9 cellular contexts compared by ENCODE assay signal in the genomic region with DNA sequence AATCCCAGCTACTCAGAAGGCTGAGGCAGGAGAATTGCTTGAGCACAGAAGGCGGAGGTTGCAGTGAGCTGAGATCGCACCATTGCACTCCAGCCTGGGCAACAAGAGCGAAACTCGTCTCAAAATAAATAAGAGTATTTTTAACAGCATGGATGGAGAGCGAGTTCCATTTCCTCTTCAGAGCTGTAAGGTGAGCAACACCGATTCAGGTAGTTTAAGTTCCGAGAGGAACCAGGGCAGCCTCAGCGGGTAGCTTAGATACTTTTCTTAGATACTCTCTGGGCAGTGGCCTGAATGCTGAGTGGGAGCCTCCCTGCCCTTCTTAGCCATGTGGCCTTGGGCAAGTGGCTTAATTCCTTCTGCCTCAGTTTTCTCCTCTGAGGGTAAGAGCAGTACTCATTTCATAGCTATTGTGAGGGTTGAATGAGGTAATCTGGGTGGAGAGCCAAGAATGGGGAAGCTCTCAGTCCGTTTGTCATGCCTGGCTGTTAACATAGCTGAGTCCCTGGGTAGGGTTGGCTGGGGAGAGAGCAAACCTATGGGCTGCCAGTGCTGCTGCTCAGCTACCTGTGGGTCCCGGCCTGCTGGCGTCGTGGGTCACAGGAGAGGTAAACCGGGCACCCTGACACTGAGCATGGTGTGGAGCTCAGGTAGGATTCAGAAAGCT. TPM values are rescaled to one million over a fixed set of nuclear protein-coding genes. Genes with fewer than 3 reads are reported as not detected.
DNase-seq lines count a peak whose midpoint lies in the region; ATAC-seq and TF ChIP-seq lines count a peak whose summit lies in the region.
"Had no signal": no experiment of that assay in that cellular context is flagged by ENCODE, and none has a peak within 500 bp of the region (broad histone marks: within the 10 kb centered on the region; RNA-seq: fewer than 3 reads in every experiment).

No MANE protein-coding gene starts in this region.

- peak overlapping the region; percentile 16 for H3K27ac Mint-ChIP-seq in activated CD4-positive, alpha-beta T cell treated with anti-CD3 and anti-CD28 coated beads for 36 hours
- H3K27ac Mint-ChIP-seq in type B pancreatic cell = peak overlapping the region; percentile 86

- no peak for ATAC-seq in activated CD4-positive, alpha-beta T cell treated with anti-CD3 and anti-CD28 coated beads for 36 hours
- ATAC-seq in RWPE2 (ENCODE audit: low read depth) = peak; percentile 20; the same call in 2 of the 3 replicates
- ATAC-seq in GM18498 (IDR thresholded peaks at IDR 0.05; ENCODE audit: unreplicated experiment) = no peak

- H3K27me3 Mint-ChIP-seq in activated CD4-positive, alpha-beta T cell treated with anti-CD3 and anti-CD28 coated beads for 36 hours = no peaks in the 10 kb centered on the region
- H3K27me3 Mint-ChIP-seq in type B pancreatic cell = peaks cover 7% of the 10 kb centered on the region

- H3K4me3 Mint-ChIP-seq in activated CD4-positive, alpha-beta T cell treated with anti-CD3 and anti-CD28 coated beads for 36 hours = no peak overlapping the region
- peak overlapping the region; percentile 26 for H3K4me3 Mint-ChIP-seq in type B pancreatic cell

- no peaks in the 10 kb centered on the region for H3K9me3 Mint-ChIP-seq in activated CD4-positive, alpha-beta T cell treated with anti-CD3 and anti-CD28 coated beads for 36 hours (ENCODE audit: low read depth)
- H3K9me3 Mint-ChIP-seq in type B pancreatic cell = no peaks in the 10 kb centered on the region

- POLR2A ChIA-PET in activated CD4-positive, alpha-beta T cell treated with anti-CD3 and anti-CD28 coated beads for 36 hours (lab: Charles Lee) = interaction anchor here (0.6 to 0.8 kb wide), 2 partner anchors 18 to 151 kb away, joined by 3 to 5 read pairs; no protein-coding TSS in a partner anchor

- no peak for TF ChIP-seq CTCF in RWPE2 (IDR thresholded peaks at IDR 0.05; ENCODE audit: poor library complexity, severe bottlenecking)
- TF ChIP-seq CTCF in type B pancreatic cell (conservative IDR thresholded peaks at IDR 0.05) = no peak

- H3K9me3 ChIP-seq in RWPE2 (ENCODE audit: severe bottlenecking) = no peaks in the 10 kb centered on the region
- H3K9me3 ChIP-seq: BE2C had no signal

- no peaks in the 10 kb centered on the region for H3K36me3 ChIP-seq in RWPE2 (ENCODE audit: low read depth)
- H3K36me3 ChIP-seq: BE2C had no signal

- intact Hi-C loops in activated CD4-positive, alpha-beta T cell treated with anti-CD3 and anti-CD28 coated beads for 36 hours (cut with DNase I, micrococcal nuclease) = no loop called here

- no peak overlapping the region for H3K27ac ChIP-seq in RWPE2 (ENCODE audit: poor library complexity, severe bottlenecking)

- peaks cover 11% of the 10 kb centered on the region for H3K4me1 ChIP-seq in RWPE2 (ENCODE audit: insufficient read depth, poor library complexity, severe bottlenecking)

- H3K36me3 Mint-ChIP-seq in activated CD4-positive, alpha-beta T cell treated with anti-CD3 and anti-CD28 coated beads for 36 hours (ENCODE audit: low read depth) = peaks cover 6% of the 10 kb centered on the region
- H3K36me3 Mint-ChIP-seq in type B pancreatic cell = no peaks in the 10 kb centered on the region

- CTCF ChIA-PET in activated CD4-positive, alpha-beta T cell treated with anti-CD3 and anti-CD28 coated beads for 36 hours (lab: Charles Lee) = interaction anchor here (0.8 to 1.3 kb wide), 2 partner anchors 20 to 54 kb away, joined by 3 to 5 read pairs; no protein-coding TSS in a partner anchor

- H3K4me3 ChIP-seq in RWPE2 (ENCODE audit: severe bottlenecking) = no peak overlapping the region

- H3K27me3 ChIP-seq in RWPE2 (ENCODE audit: insufficient read depth, poor library complexity, severe bottlenecking) = no peaks in the 10 kb centered on the region

- DNase-seq in activated CD4-positive, alpha-beta T cell treated with anti-CD3 and anti-CD28 coated beads for 36 hours = no peak
- DNase-seq in activated CD4-positive, alpha-beta T cell treated with anti-CD3 and anti-CD28 coated beads for 48 hours = no peak
- no peak for DNase-seq in RWPE2 (ENCODE audit: low spot score)
- peak; percentile 70 for DNase-seq in glomerular visceral epithelial cell (ENCODE audit: extremely low spot score)
- DNase-seq in type B pancreatic cell (ENCODE audit: extremely low spot score, unreplicated experiment) = no peak
- DNase-seq in stimulated activated CD8-positive, alpha-beta memory T cell treated with anti-CD3 and anti-CD28 coated beads, Interleukin-4, amount 100 ng/mL, for 48 hours = no peak
- no peak for DNase-seq in COLO668 (lab: John Stamatoyannopoulos, UW; ENCODE audit: unreplicated experiment)
- DNase-seq: BE2C had no signal

- peaks cover 51% of the 10 kb centered on the region for H3K4me1 Mint-ChIP-seq in activated CD4-positive, alpha-beta T cell treated with anti-CD3 and anti-CD28 coated beads for 36 hours
- peaks cover 47% of the 10 kb centered on the region for H3K4me1 Mint-ChIP-seq in type B pancreatic cell (ENCODE audit: unreplicated experiment)

RNA-seq across cellular contexts. Expression of a gene that starts 4.1 kb away (rescaled TPM):
- 10 to 100 TPM; 42.1 to 50.7 TPM for total RNA-seq in activated CD4-positive, alpha-beta T cell treated with anti-CD3 and anti-CD28 coated beads for 36 hours
- total RNA-seq in type B pancreatic cell (ENCODE audit: low replicate concordance) = 70.9 and 97.6 TPM in 2 replicates
